In genomic region chr4:179663641-179664431, GRCh38 we compare ENCODE assay signal across 15 cellular contexts.
DNase-seq lines count a peak whose midpoint lies in the region; ATAC-seq and TF ChIP-seq lines count a peak whose summit lies in the region.
"Had no signal": no experiment of that assay in that cellular context is flagged by ENCODE, and none has a peak within 500 bp of the region (broad histone marks: within the 10 kb centered on the region; RNA-seq: fewer than 3 reads in every experiment).

No MANE protein-coding gene starts in this region.

- H3K9me3 ChIP-seq in OCI-LY3 (ENCODE audit: insufficient read depth, low read length) (no peaks in the 10 kb centered on the region), mucosa of descending colon (peaks cover 33% of the 10 kb centered on the region), upper lobe of left lung (peaks cover 0 to 3% (median 0%) of the 10 kb centered on the region in 4 donors)
- H3K9me3 ChIP-seq: Caco-2 had no signal

- peaks cover 14% of the 10 kb centered on the region for H3K4me1 ChIP-seq in OCI-LY3 (ENCODE audit: low read length)
- no peaks in the 10 kb centered on the region for H3K4me1 ChIP-seq in mucosa of descending colon (ENCODE audit: low read depth)
- no peaks in the 10 kb centered on the region for H3K4me1 ChIP-seq in upper lobe of left lung
- H3K4me1 ChIP-seq: Caco-2 had no signal

- TF ChIP-seq CTCF in OCI-LY3 (IDR thresholded peaks at IDR 0.05; ENCODE audit: low read depth, low read length), result no peak
- TF ChIP-seq CTCF in mucosa of descending colon (IDR thresholded peaks at IDR 0.05), result no peak
- TF ChIP-seq CTCF in upper lobe of left lung (IDR thresholded peaks at IDR 0.05), result no peak

- DNase-seq in activated naive CD8-positive, alpha-beta T cell treated with anti-CD3 and anti-CD28 coated beads, Interleukin-2, amount 50 U/mL, for 24 hours, result no peak
- DNase-seq in activated naive CD8-positive, alpha-beta T cell treated with anti-CD3 and anti-CD28 coated beads for 36 hours, result no peak
- DNase-seq in mucosa of descending colon (no peak), upper lobe of left lung (peak in 1 of 2 donors; percentile 35), left lobe of liver (ENCODE audit: low spot score) (no peak)
- DNase-seq: Caco-2; CD8-positive, alpha-beta memory T cell; GF-D8 had no signal

- no peak for TF ChIP-seq EP300 in upper lobe of left lung (IDR thresholded peaks at IDR 0.05)

- peaks cover 28% of the 10 kb centered on the region for H3K9me3 Mint-ChIP-seq in activated naive CD8-positive, alpha-beta T cell treated with anti-CD3 and anti-CD28 coated beads, Interleukin-2, amount 50 U/mL, for 24 hours
- H3K9me3 Mint-ChIP-seq in activated naive CD8-positive, alpha-beta T cell treated with anti-CD3 and anti-CD28 coated beads for 36 hours, result peaks cover 8% of the 10 kb centered on the region

- peak overlapping the region; percentile 26 for H3K4me3 ChIP-seq in OCI-LY3 (ENCODE audit: low read length)
- no peak overlapping the region for H3K4me3 ChIP-seq in mucosa of descending colon
- no peak overlapping the region for H3K4me3 ChIP-seq in upper lobe of left lung

- peaks cover 4% of the 10 kb centered on the region; the same call in 1 of the 2 replicates for H4K20me1 ChIP-seq in OCI-LY3 (ENCODE audit: insufficient read depth, low read length)

- H3K36me3 ChIP-seq in OCI-LY3 (replicated peaks; ENCODE audit: low read depth, low read length) (no peaks in the 10 kb centered on the region), mucosa of descending colon (ENCODE audit: low read depth) (no peaks in the 10 kb centered on the region), upper lobe of left lung (no peaks in the 10 kb centered on the region)

- no peak overlapping the region for H3K9ac ChIP-seq in OCI-LY3 (ENCODE audit: low read length)

- H3K4me3 Mint-ChIP-seq in activated naive CD8-positive, alpha-beta T cell treated with anti-CD3 and anti-CD28 coated beads, Interleukin-2, amount 50 U/mL, for 24 hours, result no peak overlapping the region
- H3K4me3 Mint-ChIP-seq in activated naive CD8-positive, alpha-beta T cell treated with anti-CD3 and anti-CD28 coated beads for 36 hours, result no peak overlapping the region
- H3K4me3 Mint-ChIP-seq: CD14-positive monocyte, IgD-negative memory B cell had no signal

- 87 to 93% methylated on average over 6 of the region's 6 CpGs for WGBS in upper lobe of left lung, 2 donors

- no peak overlapping the region for H3K27ac ChIP-seq in OCI-LY3 (ENCODE audit: low read length)
- no peak overlapping the region for H3K27ac ChIP-seq in upper lobe of left lung
- H3K27ac ChIP-seq: 22Rv1, HL-60 had no signal

- peak overlapping the region; percentile 76 for H3K27ac Mint-ChIP-seq in activated naive CD8-positive, alpha-beta T cell treated with anti-CD3 and anti-CD28 coated beads, Interleukin-2, amount 50 U/mL, for 24 hours
- H3K27ac Mint-ChIP-seq in activated naive CD8-positive, alpha-beta T cell treated with anti-CD3 and anti-CD28 coated beads for 36 hours, result no peak overlapping the region
- H3K27ac Mint-ChIP-seq: CD14-positive monocyte; CD8-positive, alpha-beta memory T cell; IgD-negative memory B cell had no signal

- peak overlapping the region; percentile 61 for H3K4me2 ChIP-seq in OCI-LY3 (ENCODE audit: low read length)

- H3K27me3 Mint-ChIP-seq in activated naive CD8-positive, alpha-beta T cell treated with anti-CD3 and anti-CD28 coated beads, Interleukin-2, amount 50 U/mL, for 24 hours, result no peaks in the 10 kb centered on the region
- H3K27me3 Mint-ChIP-seq in activated naive CD8-positive, alpha-beta T cell treated with anti-CD3 and anti-CD28 coated beads for 36 hours, result no peaks in the 10 kb centered on the region
- H3K27me3 Mint-ChIP-seq: CD8-positive, alpha-beta memory T cell; IgD-negative memory B cell had no signal

- no peaks in the 10 kb centered on the region for H3K36me3 Mint-ChIP-seq in activated naive CD8-positive, alpha-beta T cell treated with anti-CD3 and anti-CD28 coated beads, Interleukin-2, amount 50 U/mL, for 24 hours (ENCODE audit: low read depth)
- no peaks in the 10 kb centered on the region for H3K36me3 Mint-ChIP-seq in activated naive CD8-positive, alpha-beta T cell treated with anti-CD3 and anti-CD28 coated beads for 36 hours
- H3K36me3 Mint-ChIP-seq: CD14-positive monocyte; CD8-positive, alpha-beta memory T cell had no signal

- intact Hi-C loops in mucosa of descending colon (cut with DNase I, micrococcal nuclease), result no loop called here

- TF ChIP-seq POLR2A in upper lobe of left lung (IDR thresholded peaks at IDR 0.05), result no peak

- no peak overlapping the region for H2AFZ ChIP-seq in OCI-LY3 (ENCODE audit: low read depth, low read length)

- peaks cover 8% of the 10 kb centered on the region for H3K27me3 ChIP-seq in OCI-LY3 (ENCODE audit: low read depth, low read length)
- H3K27me3 ChIP-seq in upper lobe of left lung, result no peaks in the 10 kb centered on the region

- H3K79me2 ChIP-seq in OCI-LY3 (ENCODE audit: low read length), result no peaks in the 10 kb centered on the region

- peaks cover 4% of the 10 kb centered on the region for H3K4me1 Mint-ChIP-seq in activated naive CD8-positive, alpha-beta T cell treated with anti-CD3 and anti-CD28 coated beads, Interleukin-2, amount 50 U/mL, for 24 hours
- no peaks in the 10 kb centered on the region for H3K4me1 Mint-ChIP-seq in activated naive CD8-positive, alpha-beta T cell treated with anti-CD3 and anti-CD28 coated beads for 36 hours
- H3K4me1 Mint-ChIP-seq: CD14-positive monocyte; CD8-positive, alpha-beta memory T cell had no signal

- ATAC-seq in activated naive CD8-positive, alpha-beta T cell treated with anti-CD3 and anti-CD28 coated beads, Interleukin-2, amount 50 U/mL, for 24 hours, result no peak
- peak; percentile 18 for ATAC-seq in mucosa of descending colon
- ATAC-seq in upper lobe of left lung (ENCODE audit: low FRiP score in 2 of 2), result peak; percentile 24 to 64
- no peak for ATAC-seq in left lobe of liver
- ATAC-seq in HG02678 (IDR thresholded peaks at IDR 0.05; ENCODE audit: unreplicated experiment), result no peak
- no peak for ATAC-seq in HG03135 (IDR thresholded peaks at IDR 0.05; ENCODE audit: unreplicated experiment)

Comparison
In these comparisons a context has a peak if more than half of its experiments do, and no peak if none do; other contexts are left out.
1. ATAC-seq: peak in mucosa of descending colon (single experiment) and upper lobe of left lung (2 of 2); none in activated naive CD8-positive, alpha-beta T cell treated with anti-CD3 and anti-CD28 coated beads, Interleukin-2, amount 50 U/mL, for 24 hours (single experiment), left lobe of liver (single experiment), HG02678 (single experiment) and HG03135 (single experiment).